8 cellular contexts compared by ENCODE assay signal in the genomic region with DNA sequence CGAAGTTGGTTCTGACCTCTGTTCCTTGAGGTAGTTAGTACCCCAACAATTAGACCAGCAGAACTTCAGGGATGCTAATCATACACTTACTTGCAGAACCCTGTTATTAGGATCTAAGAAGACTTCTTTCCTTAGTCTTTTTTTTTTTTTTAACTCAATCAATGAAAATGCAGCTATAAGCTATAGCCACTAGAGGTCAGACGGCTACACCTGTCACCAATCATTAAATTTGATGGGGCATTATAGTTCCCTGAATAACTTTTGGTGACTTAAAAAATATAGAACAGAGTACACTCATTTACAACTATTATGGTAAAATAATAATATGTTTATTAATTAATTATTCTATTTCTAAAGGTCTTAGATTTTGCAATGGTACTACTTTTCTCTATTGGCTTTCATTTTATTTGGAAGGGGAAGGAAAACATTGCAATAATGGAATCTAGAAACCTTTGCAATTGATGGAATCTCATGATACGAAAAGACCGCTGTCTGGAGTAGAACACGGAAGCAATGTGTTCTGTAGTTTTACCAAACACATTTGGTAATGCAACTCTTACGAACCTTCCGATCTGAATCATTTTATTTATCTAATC.
DNase-seq lines count a peak whose midpoint lies in the region; ATAC-seq and TF ChIP-seq lines count a peak whose summit lies in the region.

No MANE protein-coding gene starts in this region.

- H3K4me1 ChIP-seq in gastroesophageal sphincter: peaks cover 3 to 6% (median 4%) of the 10 kb centered on the region in 3 donors

- TF ChIP-seq EP300 in gastroesophageal sphincter (IDR thresholded peaks at IDR 0.05): no peak

- TF ChIP-seq CTCF in gastroesophageal sphincter (IDR thresholded peaks at IDR 0.05) (peak; percentile 32 to 62 (median 44)), lower leg skin (IDR thresholded peaks at IDR 0.05) (no peak)

- no peak for TF ChIP-seq POLR2A in gastroesophageal sphincter (IDR thresholded peaks at IDR 0.05)
- TF ChIP-seq POLR2A in lower leg skin (IDR thresholded peaks at IDR 0.05): no peak

- H3K27me3 ChIP-seq in gastroesophageal sphincter: no peaks in the 10 kb centered on the region

- 81 to 85% methylated on average over 7 of the region's 7 CpGs for WGBS in gastroesophageal sphincter (ENCODE audit: low coverage in 1 of 2), 2 donors
- WGBS in lower leg skin, 2 donors: 69 to 78% methylated on average over 7 of the region's 7 CpGs

- intact Hi-C loops in lower leg skin (cut with DNase I; ENCODE audit: low total_unique reads): no loop called here

- H3K9me3 ChIP-seq in gastroesophageal sphincter: no peaks in the 10 kb centered on the region

- H3K27ac ChIP-seq in gastroesophageal sphincter: no peak overlapping the region

- no peaks in the 10 kb centered on the region for H3K36me3 ChIP-seq in gastroesophageal sphincter

- ATAC-seq in HG02642 (IDR thresholded peaks at IDR 0.05; ENCODE audit: poor library complexity, unreplicated experiment) (peak; percentile 51), gastroesophageal sphincter (no peak), HG02588 (IDR thresholded peaks at IDR 0.05; ENCODE audit: unreplicated experiment) (no peak)

- peak; percentile 8 for DNase-seq in DMS153 (lab: John Stamatoyannopoulos, UW)
- DNase-seq in RKO (ENCODE audit: low spot score): peak; percentile 52
- no peak for DNase-seq in lower leg skin (ENCODE audit: low spot score in 2 of 2)
- no peak for DNase-seq in NCI-H510A treated with DMSO at 0.1 percent for 48 hours (lab: John Stamatoyannopoulos, UW)
- no peak for DNase-seq in germinal center (ENCODE audit: low spot score)

- H3K4me3 ChIP-seq in gastroesophageal sphincter (no peak overlapping the region), lower leg skin (ENCODE audit: low read depth, poor library complexity, severe bottlenecking) (no peak overlapping the region)

Comparison
In these comparisons a context has a peak if more than half of its experiments do, and no peak if none do; other contexts are left out.
1. DNase-seq: peak in DMS153 (single experiment) and RKO (single experiment); none in lower leg skin (0 of 2), NCI-H510A treated with DMSO at 0.1 percent for 48 hours (single experiment) and germinal center (single experiment).
2. CTCF ChIP-seq: peak in gastroesophageal sphincter (4 of 4); none in lower leg skin (0 of 3).